ENCODE assay signal across 17 cellular contexts in genomic region chr21:38699048-38699447, GRCh38.
DNase-seq lines count a peak whose midpoint lies in the region; ATAC-seq, FAIRE-seq and TF ChIP-seq lines count a peak whose summit lies in the region.
"Had no signal": no experiment of that assay in that cellular context is flagged by ENCODE, and none has a peak within 500 bp of the region (broad histone marks: within the 10 kb centered on the region; RNA-seq: fewer than 3 reads in every experiment).

No MANE protein-coding gene starts in this region.

- no peaks in the 10 kb centered on the region for H4K20me1 ChIP-seq in endothelial cell of umbilical vein (replicated peaks; ENCODE audit: control insufficient read depth, extremely low read depth, insufficient read depth, low read length)

- BruUV-seq in endothelial cell of umbilical vein (replicated peaks; lab: Mats Ljungman, UMichigan): no TSS peak

- no peaks in the 10 kb centered on the region for H3K9me3 Mint-ChIP-seq in activated CD4-positive, alpha-beta T cell treated with anti-CD3 and anti-CD28 coated beads for 36 hours (ENCODE audit: low read depth)
- H3K9me3 Mint-ChIP-seq in progenitor cell of endocrine pancreas (ENCODE audit: low read depth): no peaks in the 10 kb centered on the region

- H3K4me3 Mint-ChIP-seq in activated CD4-positive, alpha-beta T cell treated with anti-CD3 and anti-CD28 coated beads for 36 hours: no peak overlapping the region
- H3K4me3 Mint-ChIP-seq in progenitor cell of endocrine pancreas (ENCODE audit: low read depth): no peak overlapping the region
- H3K4me3 Mint-ChIP-seq: activated T-cell treated with anti-CD3 and anti-CD28 coated beads, Interleukin-2, amount 50 U/mL, for 72 hours had no signal

- no peak for ATAC-seq in activated CD4-positive, alpha-beta T cell treated with anti-CD3 and anti-CD28 coated beads for 36 hours
- ATAC-seq: activated T-cell treated with anti-CD3 and anti-CD28 coated beads, Interleukin-2, amount 50 U/mL, for 72 hours had no signal

- no peak overlapping the region for H3K27ac Mint-ChIP-seq in activated CD4-positive, alpha-beta T cell treated with anti-CD3 and anti-CD28 coated beads for 36 hours
- no peak overlapping the region for H3K27ac Mint-ChIP-seq in progenitor cell of endocrine pancreas
- H3K27ac Mint-ChIP-seq: activated T-cell treated with anti-CD3 and anti-CD28 coated beads, Interleukin-2, amount 50 U/mL, for 72 hours had no signal

- peaks cover 17% of the 10 kb centered on the region for H3K27me3 Mint-ChIP-seq in activated CD4-positive, alpha-beta T cell treated with anti-CD3 and anti-CD28 coated beads for 36 hours
- H3K27me3 Mint-ChIP-seq in progenitor cell of endocrine pancreas: peaks cover 27% of the 10 kb centered on the region

- H2AFZ ChIP-seq in endothelial cell of umbilical vein (ENCODE audit: low read depth, low read length): no peak overlapping the region
- H2AFZ ChIP-seq: parathyroid adenoma had no signal

- TF ChIP-seq CTCF in endothelial cell of umbilical vein (IDR thresholded peaks at IDR 0.05; ENCODE audit: extremely low read depth in 1 of 2, insufficient read depth in 1 of 2, low read depth in 1 of 2, low read length in 2 of 2) (peak in 1 of 2 donors; percentile 48), progenitor cell of endocrine pancreas (IDR thresholded peaks at IDR 0.05; ENCODE audit: unreplicated experiment) (peak; percentile 33)

- dilution Hi-C loops in endothelial cell of umbilical vein (cut with MboI; ENCODE audit: extremely low pct_ligation_motif_present, low sequenced_read_pairs): no loop called here

- H3K36me3 Mint-ChIP-seq in activated CD4-positive, alpha-beta T cell treated with anti-CD3 and anti-CD28 coated beads for 36 hours (ENCODE audit: low read depth): no peaks in the 10 kb centered on the region
- H3K36me3 Mint-ChIP-seq in progenitor cell of endocrine pancreas (ENCODE audit: insufficient read depth): no peaks in the 10 kb centered on the region

- no peaks in the 10 kb centered on the region for H3K79me2 ChIP-seq in endothelial cell of umbilical vein (ENCODE audit: control insufficient read depth, insufficient read depth, low read length)
- H3K79me2 ChIP-seq: parathyroid adenoma had no signal

- H3K4me1 ChIP-seq in NT2/D1 (ENCODE audit: insufficient read depth, insufficient read length) (no peaks in the 10 kb centered on the region), endothelial cell of umbilical vein (ENCODE audit: control insufficient read depth, extremely low read depth, insufficient read depth, low read length) (no peaks in the 10 kb centered on the region)
- H3K4me1 ChIP-seq: A549, parathyroid adenoma had no signal

- CTCF ChIA-PET in activated CD4-positive, alpha-beta T cell treated with anti-CD3 and anti-CD28 coated beads for 36 hours (lab: Charles Lee): interaction anchor here (0.8 kb wide), 1 partner anchor 13 kb away, joined by 3 read pairs; no protein-coding TSS in a partner anchor
- CTCF ChIA-PET in endothelial cell of umbilical vein (lab: Charles Lee): interaction anchor here (1.4 kb wide), 1 partner anchor 30 kb away, joined by 3 read pairs; no protein-coding TSS in a partner anchor

- H3K4me1 Mint-ChIP-seq in activated CD4-positive, alpha-beta T cell treated with anti-CD3 and anti-CD28 coated beads for 36 hours: no peaks in the 10 kb centered on the region
- H3K4me1 Mint-ChIP-seq in progenitor cell of endocrine pancreas (ENCODE audit: low read depth): peaks cover 5% of the 10 kb centered on the region

- no peaks in the 10 kb centered on the region for H3K36me3 ChIP-seq in NT2/D1 (ENCODE audit: insufficient read depth, insufficient read length, low read length)
- H3K36me3 ChIP-seq in endothelial cell of umbilical vein (ENCODE audit: control insufficient read depth in 2 of 2, extremely low read depth in 1 of 2, insufficient read depth in 2 of 2, low read length in 2 of 2): no peaks in the 10 kb centered on the region
- H3K36me3 ChIP-seq: ascending aorta had no signal

- FAIRE-seq in endothelial cell of umbilical vein (lab: Jason Lieb, UNC): no peak
- FAIRE-seq: A549, H54 had no signal

- H3K27me3 ChIP-seq in NT2/D1 (ENCODE audit: insufficient read depth, insufficient read length) (no peaks in the 10 kb centered on the region), endothelial cell of umbilical vein (ENCODE audit: control insufficient read depth in 2 of 2, insufficient read depth in 2 of 2, low read length in 2 of 2) (peaks cover 9 to 14% of the 10 kb centered on the region in 2 experiments)
- H3K27me3 ChIP-seq: ascending aorta had no signal

- H3K27ac ChIP-seq in endothelial cell of umbilical vein (ENCODE audit: insufficient read depth, low read depth, low read length): no peak overlapping the region
- H3K27ac ChIP-seq: A549, ascending aorta, parathyroid adenoma had no signal

- no peak overlapping the region for H3K4me3 ChIP-seq in NT2/D1 (ENCODE audit: insufficient read length, low read depth)
- H3K4me3 ChIP-seq in endothelial cell of umbilical vein (replicated peaks in 1 of 3; ENCODE audit: insufficient read depth in 1 of 3, low read depth in 1 of 3, low read length in 3 of 3): no peak overlapping the region
- H3K4me3 ChIP-seq: A549, ascending aorta had no signal

- H3K4me2 ChIP-seq in endothelial cell of umbilical vein (ENCODE audit: insufficient read depth, low read length): no peak overlapping the region
- H3K4me2 ChIP-seq: A549 had no signal

- no peaks in the 10 kb centered on the region for H3K9me1 ChIP-seq in endothelial cell of umbilical vein (replicated peaks; ENCODE audit: control insufficient read depth, extremely low read depth, insufficient read depth, low read length)

- DNase-seq in activated CD4-positive, alpha-beta T cell treated with anti-CD3 and anti-CD28 coated beads for 36 hours: peak; percentile 16
- DNase-seq in activated CD4-positive, alpha-beta T cell treated with anti-CD3 and anti-CD28 coated beads, Interleukin-2, amount 50 U/mL, for 1 hour: no peak
- peak; percentile 23 for DNase-seq in NT2/D1 (ENCODE audit: low read depth, low spot score)
- peak; percentile 21 for DNase-seq in endothelial cell of umbilical vein (ENCODE audit: low read depth, low spot score)
- DNase-seq in progenitor cell of endocrine pancreas (ENCODE audit: low spot score, unreplicated experiment): no peak
- DNase-seq in NK-92 (lab: John Stamatoyannopoulos, UW; ENCODE audit: unreplicated experiment): no peak
- DNase-seq in GDM1 (lab: John Stamatoyannopoulos, UW): no peak
- no peak for DNase-seq in hepatic stellate cell (ENCODE audit: low spot score)
- DNase-seq: activated CD4-positive, CD25-positive, alpha-beta regulatory T cell treated with anti-CD3 and anti-CD28 coated beads, Interleukin-2, amount 50 U/mL, for 72 hours; activated T-cell treated with anti-CD3 and anti-CD28 coated beads, Interleukin-2, amount 50 U/mL, for 72 hours; DMS53; NCI-H187; NK-92 treated with Interleukin-12 subunit alpha and Interleukin-12 subunit beta, amount 100 ng/mL, for 24 hours had no signal

- POLR2A ChIA-PET in activated CD4-positive, alpha-beta T cell treated with anti-CD3 and anti-CD28 coated beads for 36 hours (lab: Charles Lee): no interaction called here
- POLR2A ChIA-PET in endothelial cell of umbilical vein (lab: Charles Lee): no interaction called here

- H3K9me3 ChIP-seq in NT2/D1 (ENCODE audit: insufficient read depth, low read length) (no peaks in the 10 kb centered on the region; the same call in 1 of the 2 replicates), endothelial cell of umbilical vein (replicated peaks; ENCODE audit: control insufficient read depth, insufficient read depth, low read length) (no peaks in the 10 kb centered on the region)
- H3K9me3 ChIP-seq: A549, ascending aorta had no signal

- H3K9ac ChIP-seq in NT2/D1 (ENCODE audit: insufficient read length, low read depth): no peak overlapping the region
- no peak overlapping the region for H3K9ac ChIP-seq in endothelial cell of umbilical vein (replicated peaks; ENCODE audit: extremely low read depth, insufficient read depth, low read length)
- H3K9ac ChIP-seq: parathyroid adenoma had no signal

- intact Hi-C loops in activated CD4-positive, alpha-beta T cell treated with anti-CD3 and anti-CD28 coated beads for 36 hours (cut with DNase I, micrococcal nuclease): no loop called here
- intact Hi-C loops in endothelial cell of umbilical vein (cut with micrococcal nuclease): no loop called here

- no peak for TF ChIP-seq POLR2A in endothelial cell of umbilical vein (IDR thresholded peaks at IDR 0.05; ENCODE audit: low read depth, low read length)

TF ChIP-seq in endothelial cell of umbilical vein, 7 proteins besides CTCF, POLR2A, EP300 and RAD21:
- TF ChIP-seq POLR2AphosphoS5 (IDR thresholded peaks at IDR 0.05; ENCODE audit: insufficient read depth, low read depth, low read length) (no peak), JUN (IDR thresholded peaks at IDR 0.05; ENCODE audit: borderline replicate concordance, insufficient read depth, insufficient read length, low read depth) (no peak), EZH2 (IDR thresholded peaks at IDR 0.05; ENCODE audit: borderline replicate concordance, low read depth, low read length, severe bottlenecking) (no peak), GATA2 (IDR thresholded peaks at IDR 0.05; ENCODE audit: insufficient read depth, insufficient read length, low read depth, low read length) (no peak), MAX (IDR thresholded peaks at IDR 0.05; ENCODE audit: insufficient read depth, insufficient read length) (no peak)

Comparison
In these comparisons a context has a peak if more than half of its experiments do, and no peak if none do; other contexts are left out.
1. DNase-seq: peak in activated CD4-positive, alpha-beta T cell treated with anti-CD3 and anti-CD28 coated beads for 36 hours (single experiment), NT2/D1 (single experiment) and endothelial cell of umbilical vein (single experiment); none in activated CD4-positive, alpha-beta T cell treated with anti-CD3 and anti-CD28 coated beads, Interleukin-2, amount 50 U/mL, for 1 hour (single experiment), progenitor cell of endocrine pancreas (single experiment), NK-92 (single experiment), GDM1 (single experiment) and hepatic stellate cell (single experiment).